Comparison of ENCODE assay signal across 1 cellular context in the genomic region with DNA sequence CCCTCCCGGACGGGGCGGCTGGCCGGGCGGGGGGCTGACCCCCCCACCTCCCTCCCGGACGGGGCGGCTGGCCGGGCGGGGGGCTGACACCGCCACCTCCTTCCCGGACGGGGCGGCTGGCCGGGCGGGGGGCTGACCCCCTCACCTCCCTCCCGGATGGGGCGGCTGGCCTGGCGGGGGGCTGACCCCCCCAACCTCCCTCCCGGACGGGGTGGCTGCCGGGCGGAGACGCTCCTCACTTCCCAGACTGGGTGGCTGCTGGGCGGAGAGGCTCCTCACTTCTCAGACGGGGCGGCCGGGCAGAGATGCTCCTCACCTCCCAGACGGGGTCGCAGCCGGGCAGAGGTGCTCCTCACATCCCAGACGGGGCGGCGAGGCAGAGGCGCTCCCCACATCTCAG. TPM values are rescaled to one million over a fixed set of nuclear protein-coding genes. Genes with fewer than 3 reads are reported as not detected.
"Had no signal": no experiment of that assay in that cellular context is flagged by ENCODE, and none has a peak within 500 bp of the region (broad histone marks: within the 10 kb centered on the region; RNA-seq: fewer than 3 reads in every experiment).

No MANE protein-coding gene starts in this region.

RNA-seq across cellular contexts. Expression of a gene that starts 10.1 kb away (rescaled TPM):
- polyA plus RNA-seq: naive thymus-derived CD4-positive, alpha-beta T cell had no signal
